ENCODE assay signal across 15 cellular contexts in the genomic region with DNA sequence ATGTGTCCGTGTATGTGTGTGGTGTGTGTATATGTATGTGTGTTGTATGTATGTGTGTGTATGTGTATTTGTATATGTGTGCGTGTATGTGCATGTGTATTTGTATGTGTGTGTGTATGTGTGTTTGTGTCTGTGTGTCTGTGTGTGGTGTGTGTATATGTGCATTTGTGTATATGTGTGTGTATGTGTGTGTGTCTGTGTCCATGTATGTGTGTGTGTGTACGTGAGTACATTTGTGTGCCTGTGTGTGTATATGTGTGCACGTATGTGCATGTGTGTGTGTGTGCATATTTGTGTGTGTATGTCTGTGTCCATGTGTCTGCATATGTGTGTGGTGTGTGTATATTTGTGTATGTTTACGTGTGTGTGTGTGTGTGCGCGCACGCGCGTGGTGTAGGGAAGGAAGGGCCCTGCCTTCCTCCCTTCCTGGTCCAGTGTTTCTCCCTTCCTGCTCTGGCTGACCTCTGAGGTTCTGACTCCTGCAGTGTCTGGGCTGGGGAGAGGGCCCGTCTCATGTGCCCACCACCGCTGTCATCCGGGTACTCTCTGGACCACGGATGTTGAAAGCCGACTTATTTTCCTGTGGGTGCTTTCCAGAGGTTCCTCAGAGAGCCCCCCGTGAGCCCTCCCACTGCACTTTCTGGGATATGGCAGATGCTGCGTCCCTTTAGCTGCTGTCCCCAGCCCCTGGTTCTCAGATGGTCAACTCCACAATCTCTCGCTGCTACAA.
"Had no signal": no experiment of that assay in that cellular context is flagged by ENCODE, and none has a peak within 500 bp of the region (broad histone marks: within the 10 kb centered on the region; RNA-seq: fewer than 3 reads in every experiment).

No MANE protein-coding gene starts in this region.

- ATAC-seq: activated naive CD4-positive, alpha-beta T cell treated with anti-CD3 and anti-CD28 coated beads, Interleukin-2, amount 50 U/mL, for 72 hours; left lobe of liver; stimulated activated naive CD8-positive, alpha-beta T cell treated with anti-CD3 and anti-CD28 coated beads, Interleukin-15, Interleukin-2, amounts not matched to agents 100 U/mL and 50 U/mL, for 24 hours; T-cell had no signal

- H3K27ac ChIP-seq: colonic mucosa, neural progenitor cell, spleen had no signal

- H3K27ac Mint-ChIP-seq: activated naive CD4-positive, alpha-beta T cell treated with anti-CD3 and anti-CD28 coated beads, Interleukin-2, amount 50 U/mL, for 72 hours; naive thymus-derived CD4-positive, alpha-beta T cell; neural progenitor cell; progenitor cell of endocrine pancreas; T-cell had no signal

- DNase-seq: activated CD4-positive, alpha-beta T cell treated with anti-CD3 and anti-CD28 coated beads for 1 hour; activated gamma-delta T cell treated with Interleukin-2 at 50 U/mL for 16 hours; activated T-cell treated with anti-CD3 and anti-CD28 coated beads, Interleukin-2, amount 50 U/mL, for 1 hour; colonic mucosa; erythroblast; foreskin fibroblast; naive thymus-derived CD4-positive, alpha-beta T cell; stimulated activated CD4-positive, alpha-beta T cell treated with anti-CD3 and anti-CD28 coated beads, Interleukin-4, amount 100 ng/mL, for 24 hours; stimulated activated naive CD8-positive, alpha-beta T cell treated with anti-CD3 and anti-CD28 coated beads, Interleukin-15, Interleukin-2, amounts not matched to agents 100 U/mL and 50 U/mL, for 24 hours; T-cell had no signal

- H3K4me1 Mint-ChIP-seq: naive thymus-derived CD4-positive, alpha-beta T cell; neural progenitor cell; T-cell had no signal

- H3K36me3 Mint-ChIP-seq: neural progenitor cell, T-cell had no signal

- H3K27me3 Mint-ChIP-seq: progenitor cell of endocrine pancreas had no signal

- H3K4me3 Mint-ChIP-seq: naive thymus-derived CD4-positive, alpha-beta T cell; neural progenitor cell; T-cell had no signal

- H3K4me3 ChIP-seq: colonic mucosa, neural progenitor cell, spleen had no signal
